ENCODE assay signal across 12 cellular contexts in the genomic region with DNA sequence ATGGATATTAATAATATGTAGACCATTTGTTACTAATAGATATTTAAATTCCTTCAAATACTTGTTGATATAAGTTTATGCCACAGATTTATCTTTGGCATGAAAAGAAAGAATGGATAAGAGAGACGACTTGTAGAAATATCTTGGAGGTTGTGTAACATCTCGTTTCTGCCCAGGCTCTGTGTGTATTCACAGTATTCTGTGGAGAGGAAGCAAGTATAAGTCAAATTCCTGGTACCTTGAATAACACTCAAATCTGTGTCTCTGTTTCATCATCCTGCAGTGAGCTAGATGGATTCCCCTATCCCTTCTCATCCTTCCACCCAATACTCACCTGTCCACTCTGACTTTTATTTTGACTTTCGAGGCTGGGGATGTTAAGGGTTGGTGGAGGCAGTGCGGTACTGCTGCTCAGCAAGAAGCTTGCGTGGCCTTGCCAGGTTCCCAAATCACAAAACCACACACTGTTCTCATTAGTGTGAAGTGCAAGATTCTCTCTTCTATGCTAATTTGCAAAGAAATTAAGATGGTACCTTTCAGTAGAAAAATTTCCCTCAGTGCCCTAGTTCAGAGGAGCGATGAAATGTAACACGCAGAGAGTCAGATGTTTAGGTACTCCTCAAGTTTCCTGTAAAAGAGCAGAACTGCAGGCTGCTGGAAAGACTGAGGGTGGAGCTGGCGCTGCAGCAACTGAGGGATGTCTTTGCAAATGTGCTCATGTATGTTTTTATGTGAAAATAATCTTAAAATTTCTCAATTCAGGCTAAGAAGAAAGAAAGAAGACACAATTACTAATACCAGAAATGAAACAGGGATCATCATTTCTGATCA. TPM values are rescaled to one million over a fixed set of nuclear protein-coding genes. Genes with fewer than 3 reads are reported as not detected.
DNase-seq lines count a peak whose midpoint lies in the region; ATAC-seq and TF ChIP-seq lines count a peak whose summit lies in the region.
"Had no signal": no experiment of that assay in that cellular context is flagged by ENCODE, and none has a peak within 500 bp of the region (broad histone marks: within the 10 kb centered on the region; RNA-seq: fewer than 3 reads in every experiment).

No MANE protein-coding gene starts in this region.

- H3K27me3 ChIP-seq in neural cell (ENCODE audit: insufficient read depth, low read depth, low read length) (no peaks in the 10 kb centered on the region), esophagus squamous epithelium (no peaks in the 10 kb centered on the region)

- intact Hi-C loops in esophagus squamous epithelium (cut with DNase I), result no loop called here

- in situ Hi-C loops in Caki2 (cut with HindIII; ENCODE audit: low pct_unique_long_range_greater_than_20kb, low sequenced_read_pairs), result no loop called here

- H2AFZ ChIP-seq in neural cell (ENCODE audit: low read depth, low read length), result no peak overlapping the region

- DNase-seq in Caki2 (ENCODE audit: low read depth) (peak; percentile 12), NCI-H69 (lab: John Stamatoyannopoulos, UW) (peak; percentile 39), epithelial cell of proximal tubule (ENCODE audit: low read depth) (no peak), ecto neural progenitor cell (ENCODE audit: low spot score) (no peak), esophagus squamous epithelium (lab: John Stamatoyannopoulos, UW) (no peak)
- no peak for DNase-seq in activated CD8-positive, alpha-beta memory T cell treated with anti-CD3 and anti-CD28 coated beads, Interleukin-2, amount 10 ng/mL, durations not matched to agents 7 days and 5 days
- DNase-seq: Caco-2, Kasumi-1, retina, T-helper 17 cell had no signal

- H3K4me2 ChIP-seq in neural cell (ENCODE audit: low read length), result no peak overlapping the region

- H3K27me3 Mint-ChIP-seq in activated CD8-positive, alpha-beta memory T cell treated with anti-CD3 and anti-CD28 coated beads, Interleukin-2, amount 10 ng/mL, durations not matched to agents 7 days and 5 days, result peaks cover 22% of the 10 kb centered on the region

- TF ChIP-seq EP300 in neural cell (conservative IDR thresholded peaks at IDR 0.05; ENCODE audit: poor library complexity, severe bottlenecking), result no peak

- H3K27ac ChIP-seq in neural cell (ENCODE audit: low read length) (no peak overlapping the region), esophagus squamous epithelium (no peak overlapping the region)

- no peak overlapping the region for H3K4me3 Mint-ChIP-seq in activated CD8-positive, alpha-beta memory T cell treated with anti-CD3 and anti-CD28 coated beads, Interleukin-2, amount 10 ng/mL, durations not matched to agents 7 days and 5 days
- H3K4me3 Mint-ChIP-seq: T-helper 17 cell had no signal

- 59 to 71% methylated on average over 8 of the region's 8 CpGs for WGBS in esophagus squamous epithelium, 2 donors

- H3K36me3 Mint-ChIP-seq in activated CD8-positive, alpha-beta memory T cell treated with anti-CD3 and anti-CD28 coated beads, Interleukin-2, amount 10 ng/mL, durations not matched to agents 7 days and 5 days, result no peaks in the 10 kb centered on the region

- no peaks in the 10 kb centered on the region for H3K4me1 ChIP-seq in esophagus squamous epithelium
- H3K4me1 ChIP-seq: Caco-2 had no signal

- TF ChIP-seq POLR2A in esophagus squamous epithelium (IDR thresholded peaks at IDR 0.05), result no peak

- no peak for ATAC-seq in HG02970 (IDR thresholded peaks at IDR 0.05; ENCODE audit: low FRiP score, unreplicated experiment)
- no peak for ATAC-seq in activated CD8-positive, alpha-beta memory T cell treated with anti-CD3 and anti-CD28 coated beads, Interleukin-2, amount 10 ng/mL, durations not matched to agents 7 days and 5 days
- ATAC-seq: T-helper 17 cell had no signal

- no peaks in the 10 kb centered on the region for H4K20me1 ChIP-seq in neural cell (ENCODE audit: insufficient read depth)

- TF ChIP-seq RAD21 in neural cell (conservative IDR thresholded peaks at IDR 0.05), result peak; percentile 89

- H3K79me2 ChIP-seq in neural cell (replicated peaks; ENCODE audit: insufficient read depth, low read length), result no peaks in the 10 kb centered on the region

- H3K9ac ChIP-seq in neural cell (ENCODE audit: low read length), result no peak overlapping the region

- no peaks in the 10 kb centered on the region for H3K9me3 Mint-ChIP-seq in activated CD8-positive, alpha-beta memory T cell treated with anti-CD3 and anti-CD28 coated beads, Interleukin-2, amount 10 ng/mL, durations not matched to agents 7 days and 5 days (ENCODE audit: low read depth)

- H3K4me1 Mint-ChIP-seq in activated CD8-positive, alpha-beta memory T cell treated with anti-CD3 and anti-CD28 coated beads, Interleukin-2, amount 10 ng/mL, durations not matched to agents 7 days and 5 days, result no peaks in the 10 kb centered on the region
- H3K4me1 Mint-ChIP-seq: T-helper 17 cell had no signal

- H3K4me3 ChIP-seq in epithelial cell of proximal tubule (ENCODE audit: low read depth, low read length) (no peak overlapping the region), neural cell (ENCODE audit: low read length) (no peak overlapping the region), esophagus squamous epithelium (no peak overlapping the region)

- H3K9me3 ChIP-seq in neural cell (ENCODE audit: low read length) (no peaks in the 10 kb centered on the region), esophagus squamous epithelium (no peaks in the 10 kb centered on the region)
- H3K9me3 ChIP-seq: Caco-2 had no signal

- no peaks in the 10 kb centered on the region for H3K9me2 ChIP-seq in neural cell (ENCODE audit: insufficient read depth, low read length)

- H3K36me3 ChIP-seq in neural cell (ENCODE audit: insufficient read depth, low read length) (no peaks in the 10 kb centered on the region), esophagus squamous epithelium (no peaks in the 10 kb centered on the region)

- TF ChIP-seq CTCF in epithelial cell of proximal tubule (conservative IDR thresholded peaks at IDR 0.05; ENCODE audit: low read depth, low read length), result peak; percentile 58
- TF ChIP-seq CTCF in neural cell (IDR thresholded peaks at IDR 0.05; ENCODE audit: poor library complexity, severe bottlenecking), result peak; percentile 78
- TF ChIP-seq CTCF in esophagus squamous epithelium (IDR thresholded peaks at IDR 0.05), result no peak

- H3K27ac Mint-ChIP-seq in activated CD8-positive, alpha-beta memory T cell treated with anti-CD3 and anti-CD28 coated beads, Interleukin-2, amount 10 ng/mL, durations not matched to agents 7 days and 5 days, result no peak overlapping the region
- H3K27ac Mint-ChIP-seq: T-helper 17 cell had no signal

- CTCF ChIA-PET in activated CD8-positive, alpha-beta memory T cell treated with anti-CD3 and anti-CD28 coated beads, Interleukin-2, amount 10 ng/mL, durations not matched to agents 7 days and 5 days (lab: Charles Lee), result no interaction called here

- no peaks in the 10 kb centered on the region for H3F3A ChIP-seq in neural cell (ENCODE audit: insufficient read depth, low read length, poor library complexity, severe bottlenecking)

TF ChIP-seq in neural cell, 6 proteins besides CTCF, POLR2A, EP300 and RAD21:
- TF ChIP-seq POLR2AphosphoS5 (IDR thresholded peaks at IDR 0.05) (no peak), EZH2 (IDR thresholded peaks at IDR 0.05; ENCODE audit: borderline replicate concordance, insufficient read depth, low read length, poor library complexity, severe bottlenecking) (no peak), SMC3 (conservative IDR thresholded peaks at IDR 0.05; ENCODE audit: poor library complexity) (peak; percentile 89)

RNA-seq across cellular contexts. Expression of a gene that starts 42.6 kb away (rescaled TPM):
- 1.8 and 2.1 TPM in 2 replicates for total RNA-seq in Caki2 (2014; rRNA removed; shearing (Covaris generic); ENCODE audit: low replicate concordance)
- 2.7 and 3.1 TPM in 2 replicates for total RNA-seq in epithelial cell of proximal tubule
- 0.45 TPM in 1 of 2 replicates, not detected in the other for polyA plus RNA-seq in neural cell
- 0.23 and 0.49 TPM in 2 replicates for polyA minus RNA-seq in neural cell
- total RNA-seq in esophagus squamous epithelium, result 1 to 10 TPM in 2 of 4 donors, under 1 TPM in 2; 0.29 to 1.9 (median 1.0) TPM
- 1 to 10 TPM in 1 of 2 experiments, under 1 TPM in 1; 0.19 to 1.5 TPM for total RNA-seq in activated CD8-positive, alpha-beta memory T cell treated with anti-CD3 and anti-CD28 coated beads, Interleukin-2, amount 10 ng/mL, durations not matched to agents 7 days and 5 days

RNA-seq across cellular contexts. Expression of a gene that starts 57.0 kb away (rescaled TPM):
- total RNA-seq in Caki2 (2014; rRNA removed; shearing (Covaris generic); ENCODE audit: low replicate concordance), result not detected in 2 replicates
- not detected in 2 replicates for total RNA-seq in epithelial cell of proximal tubule
- not detected in 2 replicates for polyA plus RNA-seq in neural cell
- not detected in 2 replicates for polyA minus RNA-seq in neural cell
- not detected for total RNA-seq in esophagus squamous epithelium
- not detected for total RNA-seq in activated CD8-positive, alpha-beta memory T cell treated with anti-CD3 and anti-CD28 coated beads, Interleukin-2, amount 10 ng/mL, durations not matched to agents 7 days and 5 days
- total RNA-seq: Caco-2, T-helper 17 cell had no signal

Comparison
In these comparisons a context has a peak if more than half of its experiments do, and no peak if none do; other contexts are left out.
1. DNase-seq: peak in Caki2 (single experiment) and NCI-H69 (single experiment); none in epithelial cell of proximal tubule (single experiment), ecto neural progenitor cell (single experiment), esophagus squamous epithelium (single experiment) and activated CD8-positive, alpha-beta memory T cell treated with anti-CD3 and anti-CD28 coated beads, Interleukin-2, amount 10 ng/mL, durations not matched to agents 7 days and 5 days (single experiment).
2. CTCF ChIP-seq: peak in epithelial cell of proximal tubule (single experiment) and neural cell (single experiment); none in esophagus squamous epithelium (0 of 6).